In genomic region chr17:17811381-17812210, GRCh38 we compare ENCODE assay signal across 9 cellular contexts. TPM values are rescaled to one million over a fixed set of nuclear protein-coding genes. Genes with fewer than 3 reads are reported as not detected.
DNase-seq lines count a peak whose midpoint lies in the region; ATAC-seq, FAIRE-seq and TF ChIP-seq lines count a peak whose summit lies in the region.
"Had no signal": no experiment of that assay in that cellular context is flagged by ENCODE, and none has a peak within 500 bp of the region (broad histone marks: within the 10 kb centered on the region; RNA-seq: fewer than 3 reads in every experiment).

No MANE protein-coding gene starts in this region.

- H3K4me1 Mint-ChIP-seq in Caco-2 (ENCODE audit: low read depth, unreplicated experiment) (no peaks in the 10 kb centered on the region), osteocyte (ENCODE audit: unreplicated experiment) (peaks cover 34% of the 10 kb centered on the region), immature natural killer cell (peaks cover 15 to 16% of the 10 kb centered on the region in 2 donors)
- H3K4me1 Mint-ChIP-seq in effector memory CD8-positive, alpha-beta T cell (ENCODE audit: low read depth in 2 of 2), result peaks cover 0 to 10% of the 10 kb centered on the region in 2 donors

- peaks cover 97% of the 10 kb centered on the region for H3K36me3 Mint-ChIP-seq in Caco-2 (ENCODE audit: insufficient read depth, unreplicated experiment)
- peaks cover 84% of the 10 kb centered on the region for H3K36me3 Mint-ChIP-seq in effector memory CD8-positive, alpha-beta T cell (ENCODE audit: insufficient read depth)
- no peaks in the 10 kb centered on the region for H3K36me3 Mint-ChIP-seq in osteocyte (ENCODE audit: unreplicated experiment)
- H3K36me3 Mint-ChIP-seq in immature natural killer cell, result no peaks in the 10 kb centered on the region

- peaks cover 12% of the 10 kb centered on the region for H3K36me3 ChIP-seq in Caco-2 (ENCODE audit: control insufficient read depth, insufficient read depth, low read length)

- H3K4me3 Mint-ChIP-seq in Caco-2 (ENCODE audit: unreplicated experiment) (no peak overlapping the region), osteocyte (ENCODE audit: unreplicated experiment) (no peak overlapping the region), immature natural killer cell (no peak overlapping the region)
- H3K4me3 Mint-ChIP-seq in effector memory CD8-positive, alpha-beta T cell, result no peak overlapping the region

- TF ChIP-seq CTCF in Caco-2 (IDR thresholded peaks at IDR 0.05; ENCODE audit: insufficient read depth in 1 of 2, low read depth in 1 of 2, low read length in 1 of 2, severe bottlenecking in 1 of 2, unreplicated experiment in 1 of 2) (no peak), osteocyte (IDR thresholded peaks at IDR 0.05) (no peak), coronary artery (IDR thresholded peaks at IDR 0.05) (no peak)

- TF ChIP-seq POLR2A in GM12891 (IDR thresholded peaks at IDR 0.05; ENCODE audit: low read depth, low read length), result no peak

- BruUV-seq in Caco-2 (replicated peaks; lab: Mats Ljungman, UMichigan), result no TSS peak

- CTCF ChIA-PET in Caco-2 (lab: Charles Lee), result interaction anchor here (0.6 to 3.0 kb wide), 7 partner anchors 29 to 191 kb away, joined by 3 to 22 read pairs (median 4); no protein-coding TSS in a partner anchor

- intact Hi-C loops in Caco-2 (cut with micrococcal nuclease; ENCODE audit: unreplicated experiment), result loop anchor here (1.0 to 10.0 kb wide), 4 partner anchors 29 to 223 kb away; partner anchors contain the start of genes ATPAF2 and GID4

- no peaks in the 10 kb centered on the region for H3K9me3 Mint-ChIP-seq in Caco-2 (ENCODE audit: unreplicated experiment)
- no peaks in the 10 kb centered on the region for H3K9me3 Mint-ChIP-seq in effector memory CD8-positive, alpha-beta T cell
- H3K9me3 Mint-ChIP-seq in osteocyte (ENCODE audit: unreplicated experiment), result no peaks in the 10 kb centered on the region
- no peaks in the 10 kb centered on the region for H3K9me3 Mint-ChIP-seq in immature natural killer cell

- H3K27ac ChIP-seq in coronary artery, result peak overlapping the region in 1 of 2 donors; percentile 34
- H3K27ac ChIP-seq: KMS-11 had no signal

- no peaks in the 10 kb centered on the region for H3K27me3 ChIP-seq in Caco-2 (replicated peaks; ENCODE audit: control insufficient read depth, insufficient read depth, low read length)

- H3K27ac Mint-ChIP-seq in Caco-2 (ENCODE audit: unreplicated experiment) (peak overlapping the region; percentile 16), osteocyte (ENCODE audit: unreplicated experiment) (peak overlapping the region; percentile 60), immature natural killer cell (peak overlapping the region in 3 of 6 donors; percentile 12 to 76 (median 30))
- peak overlapping the region; percentile 41 to 80 for H3K27ac Mint-ChIP-seq in effector memory CD8-positive, alpha-beta T cell

- ATAC-seq in effector memory CD8-positive, alpha-beta T cell (replicated peaks), result no peak
- no peak for ATAC-seq in HG03139 (IDR thresholded peaks at IDR 0.05; ENCODE audit: unreplicated experiment)

- H3K4me1 ChIP-seq in Caco-2, result peaks cover 12% of the 10 kb centered on the region

- no peak overlapping the region for H3K4me3 ChIP-seq in Caco-2 (ENCODE audit: low read depth, low read length)
- no peak overlapping the region for H3K4me3 ChIP-seq in coronary artery

- POLR2A ChIA-PET in Caco-2 (lab: Charles Lee), result interaction anchor here (1.9 kb wide), 1 partner anchor 25 kb away, joined by 10 read pairs; no protein-coding TSS in a partner anchor

- DNase-seq in Caco-2 (no peak), HuH-7 (ENCODE audit: low spot score) (peak; percentile 92), osteocyte (ENCODE audit: extremely low spot score, unreplicated experiment) (no peak), immature natural killer cell (no peak), GM12891 (ENCODE audit: insufficient read length, low spot score) (no peak), coronary artery (ENCODE audit: low spot score) (no peak)
- DNase-seq in effector memory CD8-positive, alpha-beta T cell, result no peak

- H3K27me3 Mint-ChIP-seq in Caco-2 (ENCODE audit: insufficient read depth, unreplicated experiment) (no peaks in the 10 kb centered on the region), osteocyte (ENCODE audit: unreplicated experiment) (no peaks in the 10 kb centered on the region), immature natural killer cell (ENCODE audit: low read depth in 3 of 3) (peaks cover 3 to 10% (median 7%) of the 10 kb centered on the region in 3 donors)
- H3K27me3 Mint-ChIP-seq in effector memory CD8-positive, alpha-beta T cell, result no peaks in the 10 kb centered on the region

- H3K9me3 ChIP-seq in Caco-2, result no peaks in the 10 kb centered on the region

- FAIRE-seq in GM12891 (lab: Jason Lieb, UNC), result no peak

TF ChIP-seq in GM12891, 5 proteins besides CTCF, POLR2A, EP300 and RAD21:
- no peak for TF ChIP-seq SPI1 (IDR thresholded peaks at IDR 0.05; ENCODE audit: low read depth, low read length)
- no peak for TF ChIP-seq PAX5 (IDR thresholded peaks at IDR 0.05; ENCODE audit: insufficient read depth, low read length, severe bottlenecking)
- no peak for TF ChIP-seq POLR2AphosphoS5 (IDR thresholded peaks at IDR 0.05; ENCODE audit: low read depth, low read length)
- no peak for TF ChIP-seq POU2F2 (IDR thresholded peaks at IDR 0.05; ENCODE audit: low read depth, low read length)
- no peak for TF ChIP-seq TAF1 (IDR thresholded peaks at IDR 0.05; ENCODE audit: low read depth, low read length)

RNA-seq across cellular contexts. Expression of gene SREBF1, which starts 25.2 kb away (rescaled TPM):
- 109 and 118 TPM in 2 replicates for total RNA-seq in Caco-2 (2022)
- 78.0 and 86.9 TPM in 2 replicates for total RNA-seq in osteocyte
- polyA plus RNA-seq in immature natural killer cell, result 10 to 100 TPM in 1 of 3 donors, 1 to 10 TPM in 2; 2.9 to 13.4 (median 4.4) TPM
- 16.7 TPM for polyA plus RNA-seq in GM12891 (2012; ENCODE audit: low read depth, missing spikeins)
